Comparison of ENCODE assay signal across 8 cellular contexts in the genomic region with DNA sequence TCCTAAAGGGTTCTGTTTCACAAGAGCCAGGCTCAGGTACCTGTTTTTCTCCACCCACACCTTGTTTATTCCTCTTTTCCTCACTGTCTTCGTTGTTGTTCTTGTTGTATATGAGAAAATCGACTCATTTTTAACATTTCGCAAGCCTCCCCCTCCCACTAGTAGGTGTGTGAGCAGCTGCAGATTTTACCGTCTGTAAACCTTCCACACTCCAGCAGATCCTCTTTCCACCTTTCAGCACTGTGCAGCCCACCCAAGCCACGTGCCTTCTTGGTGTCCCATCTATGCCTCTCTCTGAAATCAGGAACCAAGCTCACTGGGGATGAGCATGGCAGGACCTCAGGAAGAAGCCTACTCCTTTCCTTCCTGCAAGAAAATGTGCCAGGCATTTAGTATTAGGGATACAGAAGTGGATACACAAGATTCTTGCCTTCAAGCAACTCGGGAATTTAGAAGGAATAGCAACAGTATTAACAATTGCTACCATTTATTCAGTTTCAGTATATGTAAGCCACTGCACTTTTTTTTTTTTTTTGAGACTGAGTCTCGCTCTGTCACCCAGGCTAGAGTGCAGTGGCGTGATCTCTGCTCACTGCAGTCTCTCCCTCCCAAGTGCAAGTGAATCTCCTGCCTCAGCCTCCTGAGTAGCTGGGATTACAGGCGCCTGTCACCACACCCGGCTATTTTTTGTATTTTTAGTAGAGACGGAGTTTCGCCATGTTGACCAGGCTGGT.
DNase-seq lines count a peak whose midpoint lies in the region; ATAC-seq and TF ChIP-seq lines count a peak whose summit lies in the region.

No MANE protein-coding gene starts in this region.

- H3K9me3 Mint-ChIP-seq in memory B cell = peaks cover 2% of the 10 kb centered on the region

- peak overlapping the region; percentile 95 for H3K27ac Mint-ChIP-seq in memory B cell

- no peak overlapping the region for H3K27ac ChIP-seq in foreskin keratinocyte

- H3K4me3 ChIP-seq in Jurkat, Clone E6-1 (ENCODE audit: low read length) = peak overlapping the region; percentile 38

- no peaks in the 10 kb centered on the region for H3K27me3 ChIP-seq in foreskin keratinocyte

- ATAC-seq in GM18505 (IDR thresholded peaks at IDR 0.05; ENCODE audit: unreplicated experiment) = peak; percentile 10
- peak; percentile 10 for ATAC-seq in GM21515 (IDR thresholded peaks at IDR 0.05; ENCODE audit: unreplicated experiment)
- no peak for ATAC-seq in memory B cell (ENCODE audit: low read depth)
- ATAC-seq in foreskin keratinocyte = no peak

- DNase-seq in Jurkat, Clone E6-1 (ENCODE audit: low read depth, low spot score) = no peak
- DNase-seq in memory B cell (ENCODE audit: low spot score in 2 of 2) = no peak
- DNase-seq in stimulated activated CD4-positive, alpha-beta T cell treated with anti-CD3 and anti-CD28 coated beads, Interleukin-15, amount 100 ng/mL, for 24 hours = no peak
- DNase-seq in posterior vena cava (ENCODE audit: low spot score) = no peak
- DNase-seq in NCI-H526 (lab: John Stamatoyannopoulos, UW) = no peak
- no peak for DNase-seq in foreskin keratinocyte

- H3K4me1 Mint-ChIP-seq in memory B cell = peaks cover 44% of the 10 kb centered on the region

- peak overlapping the region; percentile 71 for H3K4me3 Mint-ChIP-seq in memory B cell

- peaks cover 10% of the 10 kb centered on the region for H3K36me3 Mint-ChIP-seq in memory B cell

- intact Hi-C loops in posterior vena cava (cut with DNase I) = no loop called here

- no peak for TF ChIP-seq CTCF in foreskin keratinocyte (conservative IDR thresholded peaks at IDR 0.05)

- H3K4me1 ChIP-seq in foreskin keratinocyte = no peaks in the 10 kb centered on the region

- TF ChIP-seq POLR2A in GM18505 (IDR thresholded peaks at IDR 0.05; ENCODE audit: borderline replicate concordance, extremely low read depth, insufficient read depth, insufficient read length) = no peak

- no peaks in the 10 kb centered on the region for H3K27me3 Mint-ChIP-seq in memory B cell

Comparison
In these comparisons a context has a peak if more than half of its experiments do, and no peak if none do; other contexts are left out.
1. ATAC-seq: peak in GM18505 (single experiment) and GM21515 (single experiment); none in memory B cell (single experiment) and foreskin keratinocyte (single experiment).